ENCODE assay signal across 8 cellular contexts in genomic region chr16:2881783-2882459, GRCh38. TPM values are rescaled to one million over a fixed set of nuclear protein-coding genes. Genes with fewer than 3 reads are reported as not detected.
A peak's percentile ranks its signal among the peaks of the same experiment; 100 is the strongest.
DNase-seq lines count a peak whose midpoint lies in the region; ATAC-seq, FAIRE-seq and TF ChIP-seq lines count a peak whose summit lies in the region.
"Not testable (repeated sequence)": the region's sequence is repeated elsewhere in the genome, so short reads cannot be mapped to it uniquely, and the experiment has no call there.

No MANE protein-coding gene starts in this region.

- not testable (repeated sequence) for TF ChIP-seq CTCF in colonic mucosa (IDR thresholded peaks at IDR 0.05)

- not testable (repeated sequence) for H3K27me3 ChIP-seq in colonic mucosa

- H3K4me1 Mint-ChIP-seq in activated CD4-positive, alpha-beta T cell treated with anti-CD3 and anti-CD28 coated beads, Interleukin-2, amount 10 ng/mL, durations not matched to agents 24 days and 14 days, result peaks cover 11% of the 10 kb centered on the region

- not testable (repeated sequence) for TF ChIP-seq POLR2A in GM12891 (IDR thresholded peaks at IDR 0.05; ENCODE audit: low read depth, low read length)

- FAIRE-seq in GM12891 (lab: Jason Lieb, UNC), result peak; percentile 31

- peak overlapping the region; percentile 74 to 93 for H3K9ac ChIP-seq in colonic mucosa (ENCODE audit: low read depth in 2 of 2, low read length in 2 of 2)

- not testable (repeated sequence) for H3K36me3 Mint-ChIP-seq in activated CD4-positive, alpha-beta T cell treated with anti-CD3 and anti-CD28 coated beads, Interleukin-2, amount 10 ng/mL, durations not matched to agents 24 days and 14 days (ENCODE audit: low read depth)

- H3K4me3 ChIP-seq in colonic mucosa, result peak overlapping the region; percentile 78

- intact Hi-C loops in activated CD4-positive, alpha-beta T cell treated with anti-CD3 and anti-CD28 coated beads, Interleukin-2, amount 10 ng/mL, durations not matched to agents 24 days and 14 days (cut with micrococcal nuclease), result loop anchor here (5.0 kb wide), 1 partner anchor 80 kb away; the partner anchor contains the start of gene KREMEN2
- intact Hi-C loops in colonic mucosa (cut with DNase I), result not testable (repeated sequence)
- intact Hi-C loops in posterior cingulate gyrus (cut with DNase I), result loop anchor here (2.0 to 5.0 kb wide), 2 partner anchors 23 to 105 kb away; partner anchors contain the start of gene ELOB

- H3K27me3 Mint-ChIP-seq in activated CD4-positive, alpha-beta T cell treated with anti-CD3 and anti-CD28 coated beads, Interleukin-2, amount 10 ng/mL, durations not matched to agents 24 days and 14 days, result not testable (repeated sequence)

- H3K9me3 Mint-ChIP-seq in activated CD4-positive, alpha-beta T cell treated with anti-CD3 and anti-CD28 coated beads, Interleukin-2, amount 10 ng/mL, durations not matched to agents 24 days and 14 days, result not testable (repeated sequence)

- H3K27ac ChIP-seq in colonic mucosa, result peak overlapping the region; percentile 93

- H3K4me3 Mint-ChIP-seq in activated CD4-positive, alpha-beta T cell treated with anti-CD3 and anti-CD28 coated beads, Interleukin-2, amount 10 ng/mL, durations not matched to agents 24 days and 14 days, result peak overlapping the region; percentile 94

- H3K9me3 ChIP-seq in colonic mucosa, result not testable (repeated sequence)

- H3K4me1 ChIP-seq in colonic mucosa, result not testable (repeated sequence)

- not testable (repeated sequence) for DNase-seq in GM12891 (ENCODE audit: insufficient read length, low spot score)
- peak; percentile 57 for DNase-seq in NCI-H345 (lab: John Stamatoyannopoulos, UW)
- peak; percentile 83 for DNase-seq in activated CD4-positive, alpha-beta T cell treated with anti-CD3 and anti-CD28 coated beads, Interleukin-2, amount 10 ng/mL, durations not matched to agents 24 days and 14 days
- DNase-seq in colonic mucosa, result peak; percentile 72
- DNase-seq in iPS-NIHi7 (ENCODE audit: extremely low spot score), result peak; percentile 42
- DNase-seq in posterior cingulate gyrus, result peak in 7 of 10 donors; percentile 15 to 88 (median 23)
- peak; percentile 68 for DNase-seq in ureter (ENCODE audit: low spot score)

- H3K36me3 ChIP-seq in colonic mucosa, result not testable (repeated sequence)

- peak overlapping the region; percentile 95 for H3K27ac Mint-ChIP-seq in activated CD4-positive, alpha-beta T cell treated with anti-CD3 and anti-CD28 coated beads, Interleukin-2, amount 10 ng/mL, durations not matched to agents 24 days and 14 days

- peak; percentile 1 for ATAC-seq in HG02943 (IDR thresholded peaks at IDR 0.05; ENCODE audit: low read depth, unreplicated experiment)

RNA-seq across cellular contexts. Expression of gene FLYWCH2, which starts 1.1 kb away (rescaled TPM):
- polyA plus RNA-seq in GM12891 (2012; ENCODE audit: low read depth, missing spikeins), result 15.3 TPM
- total RNA-seq in activated CD4-positive, alpha-beta T cell treated with anti-CD3 and anti-CD28 coated beads, Interleukin-2, amount 10 ng/mL, durations not matched to agents 24 days and 14 days, result 21.2 and 22.2 TPM in 2 replicates
- total RNA-seq in colonic mucosa (10 to 100 TPM; 16.2 to 24.8 TPM), ureter (23.5 TPM)

RNA-seq across cellular contexts. Expression of gene PRSS22, which starts 24.0 kb away (rescaled TPM):
- not detected for polyA plus RNA-seq in GM12891 (2012; ENCODE audit: low read depth, missing spikeins)
- not detected in 2 replicates for total RNA-seq in activated CD4-positive, alpha-beta T cell treated with anti-CD3 and anti-CD28 coated beads, Interleukin-2, amount 10 ng/mL, durations not matched to agents 24 days and 14 days
- total RNA-seq in colonic mucosa, result 1 to 10 TPM; 6.1 to 6.7 TPM
- total RNA-seq in ureter, result 41.2 TPM

RNA-seq across cellular contexts. Expression of gene FLYWCH1, which starts 29.8 kb away (rescaled TPM):
- 16.5 TPM for polyA plus RNA-seq in GM12891 (2012; ENCODE audit: low read depth, missing spikeins)
- total RNA-seq in activated CD4-positive, alpha-beta T cell treated with anti-CD3 and anti-CD28 coated beads, Interleukin-2, amount 10 ng/mL, durations not matched to agents 24 days and 14 days, result 63.9 and 64.5 TPM in 2 replicates
- total RNA-seq in colonic mucosa (10 to 100 TPM; 18.5 to 28.4 TPM), ureter (39.6 TPM)

RNA-seq across cellular contexts. Expression of gene ZG16B, which starts 51.8 kb away (rescaled TPM):
- 8.1 TPM for polyA plus RNA-seq in GM12891 (2012; ENCODE audit: low read depth, missing spikeins)
- total RNA-seq in activated CD4-positive, alpha-beta T cell treated with anti-CD3 and anti-CD28 coated beads, Interleukin-2, amount 10 ng/mL, durations not matched to agents 24 days and 14 days, result 9.3 and 11.0 TPM in 2 replicates
- total RNA-seq in colonic mucosa, result 10 to 100 TPM; 34.1 to 62.1 TPM
- total RNA-seq in ureter, result 31.8 TPM
